ENCODE assay signal across 8 cellular contexts in genomic region chr6:44265003-44265842, GRCh38. TPM values are rescaled to one million over a fixed set of nuclear protein-coding genes. Genes with fewer than 3 reads are reported as not detected.
DNase-seq lines count a peak whose midpoint lies in the region; ATAC-seq, FAIRE-seq and TF ChIP-seq lines count a peak whose summit lies in the region.

TSS of gene NFKBIE (minus strand) at chr6:44265551. CDS start at chr6:44265346, 205 bp downstream.

- peak within 1 kb of the TSS; percentile 98 for H3K4me3 Mint-ChIP-seq in T-helper 17 cell

- H3K36me3 ChIP-seq in left ventricle myocardium inferior: peaks cover 1% of the 10 kb centered on the region
- H3K36me3 ChIP-seq in psoas muscle (ENCODE audit: insufficient read depth in 1 of 2, low read depth in 1 of 2): peaks cover 0 to 8% of the 10 kb centered on the region in 2 donors

- DNase-seq in GM10248 (ENCODE audit: extremely low spot score): peak; percentile 94
- DNase-seq in NCI-H1436 treated with DMSO at 0.1 percent for 48 hours (lab: John Stamatoyannopoulos, UW): peak; percentile 35
- DNase-seq in T-helper 17 cell: peak; percentile 94 to 98 (median 97)
- peak; percentile 42 to 96 (median 84) for DNase-seq in amygdala (lab: John Stamatoyannopoulos, UW)
- DNase-seq in left ventricle myocardium inferior: peak; percentile 97
- peak; percentile 96 to 97 for DNase-seq in psoas muscle
- DNase-seq in urothelium cell line (ENCODE audit: low spot score): peak; percentile 97

- ATAC-seq in HG02642 (IDR thresholded peaks at IDR 0.05; ENCODE audit: poor library complexity, unreplicated experiment) (peak; percentile 44), T-helper 17 cell (peak; percentile 79), psoas muscle (peak; percentile 88 to 94 (median 90))

- H3K4me1 ChIP-seq in left ventricle myocardium inferior (peaks cover 36% of the 10 kb centered on the region), psoas muscle (peaks cover 15% of the 10 kb centered on the region)

- CTCF ChIA-PET in GM10248 (lab: Yijun Ruan, JAX): interaction anchor here (1.1 to 7.3 kb wide), 4 partner anchors 12 to 92 kb away, joined by 4 to 182 read pairs (median 74); partner anchors contain the start of gene AARS2

- H3K9me3 ChIP-seq in T-helper 17 cell (ENCODE audit: control insufficient read depth, low read length, poor library complexity, severe bottlenecking): no peaks in the 10 kb centered on the region
- no peaks in the 10 kb centered on the region for H3K9me3 ChIP-seq in left ventricle myocardium inferior (replicated peaks)
- H3K9me3 ChIP-seq in psoas muscle: no peaks in the 10 kb centered on the region

- no peak for FAIRE-seq in urothelium cell line (lab: Jason Lieb, UNC)

- peak within 1 kb of the TSS; percentile 99 for H3K27ac Mint-ChIP-seq in T-helper 17 cell

- H3K4me1 Mint-ChIP-seq in T-helper 17 cell: peaks cover 45% of the 10 kb centered on the region

- WGBS in psoas muscle, 3 donors: 1% methylated on average over 48 to 75 of the region's 75 CpGs

- peaks cover 6% of the 10 kb centered on the region for H3K36me3 Mint-ChIP-seq in T-helper 17 cell (ENCODE audit: low read depth)

- H3K27ac ChIP-seq in left ventricle myocardium inferior (replicated peaks): peak within 1 kb of the TSS; percentile 82
- H3K27ac ChIP-seq in psoas muscle: peak within 1 kb of the TSS; percentile 73

- TF ChIP-seq CTCF in GM10248 (IDR thresholded peaks at IDR 0.05; ENCODE audit: control extremely low read depth, extremely low read depth, low read depth, missing control alignments) (peak; percentile 73), left ventricle myocardium inferior (IDR thresholded peaks at IDR 0.05; ENCODE audit: borderline replicate concordance) (peak; percentile 36), psoas muscle (IDR thresholded peaks at IDR 0.05) (no peak)

- POLR2A ChIA-PET in GM10248 (lab: Yijun Ruan, JAX): interaction anchor here (1.6 kb wide), 1 partner anchor 18 kb away, joined by 8 read pairs; the partner anchor contains the start of gene HSP90AB1

- peaks cover 20% of the 10 kb centered on the region for H3K27me3 Mint-ChIP-seq in T-helper 17 cell

- H3K27me3 ChIP-seq in left ventricle myocardium inferior (ENCODE audit: low read depth) (peaks cover 23% of the 10 kb centered on the region), psoas muscle (ENCODE audit: insufficient read depth in 3 of 3, low read length in 2 of 3) (peaks cover 0 to 11% (median 8%) of the 10 kb centered on the region in 3 donors)

- H3K4me3 ChIP-seq in left ventricle myocardium inferior: peak within 1 kb of the TSS; percentile 81
- peak within 1 kb of the TSS; percentile 73 for H3K4me3 ChIP-seq in psoas muscle

- intact Hi-C loops in left ventricle myocardium inferior (cut with micrococcal nuclease): no loop called here
- intact Hi-C loops in psoas muscle (cut with DNase I): loop anchor here (5.0 kb wide), 2 partner anchors 42 to 72 kb away; no protein-coding TSS in a partner anchor

RNA-seq across cellular contexts. Expression of gene NFKBIE, which starts in this region (rescaled TPM):
- total RNA-seq in T-helper 17 cell (10 to 100 TPM; 59.2 to 62.8 TPM), left ventricle myocardium inferior (2.1 TPM), psoas muscle (1 to 10 TPM; 2.1 to 5.0 (median 3.0) TPM)
- 1 to 10 TPM; 2.8 to 5.2 (median 4.0) TPM for polyA plus RNA-seq in psoas muscle

Comparison
In these comparisons a context has a peak if more than half of its experiments do, and no peak if none do; other contexts are left out.
1. Peak in every context shown above with its lines: DNase-seq, ATAC-seq, H3K4me3 ChIP-seq and H3K27ac ChIP-seq.
2. RNA of gene NFKBIE (total RNA-seq): 59.2 to 62.8 TPM in T-helper 17 cell; 2.1 to 5.0 TPM in psoas muscle and 2.1 TPM in left ventricle myocardium inferior (single experiment); every median in the first group is over 10 times any median in the second.
3. DNase-seq: peak in every context shown above with its lines; median percentile 97 in T-helper 17 cell; 97 in left ventricle myocardium inferior; 97 in urothelium cell line; 96 in psoas muscle; 94 in GM10248; 84 in amygdala; 35 in NCI-H1436 treated with DMSO at 0.1 percent for 48 hours.